In genomic region chr21:41846536-41846935, GRCh38 we compare ENCODE assay signal across 26 cellular contexts.
"Had no signal": no experiment of that assay in that cellular context is flagged by ENCODE, and none has a peak within 500 bp of the region (broad histone marks: within the 10 kb centered on the region; RNA-seq: fewer than 3 reads in every experiment).

No MANE protein-coding gene starts in this region.

- ATAC-seq: activated CD4-positive, alpha-beta T cell treated with anti-CD3 and anti-CD28 coated beads for 36 hours; activated T-cell treated with anti-CD3 and anti-CD28 coated beads, Interleukin-2, amount 50 U/mL, for 72 hours; T-cell had no signal

- H3K4me2 ChIP-seq: PC-9 had no signal

- H2AFZ ChIP-seq: PC-9 had no signal

- H3K9me3 Mint-ChIP-seq: activated CD4-positive, alpha-beta memory T cell treated with anti-CD3 and anti-CD28 coated beads, Interleukin-2, amount 10 ng/mL, durations not matched to agents 7 days and 5 days; activated naive CD4-positive, alpha-beta T cell treated with anti-CD3 and anti-CD28 coated beads, Interleukin-2, amount 10 ng/mL, durations not matched to agents 7 days and 5 days; activated naive CD8-positive, alpha-beta T cell treated with anti-CD3 and anti-CD28 coated beads for 36 hours; activated T-helper 2 cell treated with anti-CD3 and anti-CD28 coated beads, Interferon-gamma antibody, Interleukin-2, Interleukin-4, amounts not matched to agents 10 μg/mL and 5 μg/mL and 100 μg/mL, durations not matched to agents 14 hours and 24 hours and 36 hours had no signal

- H3K27ac ChIP-seq: PC-9 had no signal

- H3K4me3 ChIP-seq: PC-9 had no signal

- H3K27ac Mint-ChIP-seq: activated CD4-positive, alpha-beta memory T cell treated with anti-CD3 and anti-CD28 coated beads, Interleukin-2, amount 10 ng/mL, durations not matched to agents 7 days and 5 days; activated CD4-positive, alpha-beta T cell treated with anti-CD3 and anti-CD28 coated beads for 36 hours; activated naive CD4-positive, alpha-beta T cell treated with anti-CD3 and anti-CD28 coated beads, Interleukin-2, amount 10 ng/mL, durations not matched to agents 7 days and 5 days; activated naive CD8-positive, alpha-beta T cell treated with anti-CD3 and anti-CD28 coated beads for 36 hours; activated T-cell treated with anti-CD3 and anti-CD28 coated beads, Interleukin-2, amount 50 U/mL, for 72 hours; activated T-helper 2 cell treated with anti-CD3 and anti-CD28 coated beads, Interferon-gamma antibody, Interleukin-2, Interleukin-4, amounts not matched to agents 10 μg/mL and 5 μg/mL and 100 μg/mL, durations not matched to agents 14 hours and 24 hours and 36 hours; T-cell had no signal

- DNase-seq: activated CD4-positive, alpha-beta memory T cell treated with anti-CD3 and anti-CD28 coated beads, Interleukin-2, amount 10 ng/mL, durations not matched to agents 7 days and 5 days; activated CD4-positive, alpha-beta T cell treated with anti-CD3 and anti-CD28 coated beads for 36 hours; activated CD4-positive, alpha-beta T cell treated with anti-CD3 and anti-CD28 coated beads, Interleukin-2, amount 50 U/mL, for 1 hour; activated gamma-delta T cell treated with Interleukin-2 at 50 U/mL for 16 hours; activated naive CD4-positive, alpha-beta T cell treated with anti-CD3 and anti-CD28 coated beads, Interleukin-2, amount 10 ng/mL, durations not matched to agents 7 days and 5 days; activated naive CD8-positive, alpha-beta T cell treated with anti-CD3 and anti-CD28 coated beads for 36 hours; activated T-cell treated with anti-CD3 and anti-CD28 coated beads for 4 hours; activated T-cell treated with anti-CD3 and anti-CD28 coated beads, Interleukin-2, amount 50 U/mL, for 72 hours; caudate nucleus; KG1; NCI-H1092; NCI-H1417; NCI-H1694; NCI-H2029; NCI-H2107; NCI-H2171 treated with DMSO at 0.1 percent for 48 hours; NCI-H345; NCI-H510A; NCI-H69; NK-92 treated with Interleukin-12 subunit alpha and Interleukin-12 subunit beta, amount 100 ng/mL, for 24 hours; PC-9; SIG-M5; T-cell; T-helper 2 cell; T1000 had no signal

- H3K4me3 Mint-ChIP-seq: activated CD4-positive, alpha-beta memory T cell treated with anti-CD3 and anti-CD28 coated beads, Interleukin-2, amount 10 ng/mL, durations not matched to agents 7 days and 5 days; activated CD4-positive, alpha-beta T cell treated with anti-CD3 and anti-CD28 coated beads for 36 hours; activated naive CD4-positive, alpha-beta T cell treated with anti-CD3 and anti-CD28 coated beads, Interleukin-2, amount 10 ng/mL, durations not matched to agents 7 days and 5 days; activated naive CD8-positive, alpha-beta T cell treated with anti-CD3 and anti-CD28 coated beads for 36 hours; activated T-cell treated with anti-CD3 and anti-CD28 coated beads, Interleukin-2, amount 50 U/mL, for 72 hours; T-cell had no signal

- H3K4me1 Mint-ChIP-seq: activated CD4-positive, alpha-beta memory T cell treated with anti-CD3 and anti-CD28 coated beads, Interleukin-2, amount 10 ng/mL, durations not matched to agents 7 days and 5 days; activated CD4-positive, alpha-beta T cell treated with anti-CD3 and anti-CD28 coated beads for 36 hours; activated naive CD8-positive, alpha-beta T cell treated with anti-CD3 and anti-CD28 coated beads for 36 hours; T-cell had no signal

- H3K27me3 Mint-ChIP-seq: activated CD4-positive, alpha-beta memory T cell treated with anti-CD3 and anti-CD28 coated beads, Interleukin-2, amount 10 ng/mL, durations not matched to agents 7 days and 5 days; activated CD4-positive, alpha-beta T cell treated with anti-CD3 and anti-CD28 coated beads for 36 hours; activated naive CD4-positive, alpha-beta T cell treated with anti-CD3 and anti-CD28 coated beads, Interleukin-2, amount 10 ng/mL, durations not matched to agents 7 days and 5 days; activated naive CD8-positive, alpha-beta T cell treated with anti-CD3 and anti-CD28 coated beads for 36 hours; T-cell had no signal
